14 cellular contexts compared by ENCODE assay signal in genomic region chr7:91843831-91844230, GRCh38. TPM values are rescaled to one million over a fixed set of nuclear protein-coding genes. Genes with fewer than 3 reads are reported as not detected.
DNase-seq lines count a peak whose midpoint lies in the region; ATAC-seq and TF ChIP-seq lines count a peak whose summit lies in the region.
"Had no signal": no experiment of that assay in that cellular context is flagged by ENCODE, and none has a peak within 500 bp of the region (broad histone marks: within the 10 kb centered on the region; RNA-seq: fewer than 3 reads in every experiment).

No MANE protein-coding gene starts in this region.

- no peaks in the 10 kb centered on the region for H3K27me3 Mint-ChIP-seq in MCF 10A (ENCODE audit: insufficient read depth, unreplicated experiment)
- no peaks in the 10 kb centered on the region for H3K27me3 Mint-ChIP-seq in activated T-cell treated with anti-CD3 and anti-CD28 coated beads, Interleukin-2, amount 50 U/mL, for 72 hours (ENCODE audit: low read depth)

- H3K9me3 ChIP-seq in HAP-1 = no peaks in the 10 kb centered on the region; the same call in 1 of the 2 replicates
- H3K9me3 ChIP-seq: Caco-2, sigmoid colon had no signal

- no peak for TF ChIP-seq CTCF in MCF 10A (IDR thresholded peaks at IDR 0.05; ENCODE audit: unreplicated experiment)

- H3K4me3 ChIP-seq in HAP-1 = no peak overlapping the region
- H3K4me3 ChIP-seq: sigmoid colon had no signal

- no peaks in the 10 kb centered on the region; the same call in 1 of the 2 replicates for H3K27me3 ChIP-seq in HAP-1 (ENCODE audit: low read depth)
- H3K27me3 ChIP-seq: foreskin keratinocyte, sigmoid colon had no signal

- CTCF ChIA-PET in MCF 10A (lab: Yijun Ruan, JAX) = interaction anchor here (0.6 to 6.1 kb wide), 5 partner anchors 11 to 61 kb away, joined by 3 to 48 read pairs (median 4); no protein-coding TSS in a partner anchor

- peaks cover 16% of the 10 kb centered on the region for H3K4me1 ChIP-seq in HAP-1
- H3K4me1 ChIP-seq: Caco-2 had no signal

- H3K27ac Mint-ChIP-seq in MCF 10A (ENCODE audit: low read depth, unreplicated experiment) = no peak overlapping the region
- no peak overlapping the region for H3K27ac Mint-ChIP-seq in activated T-cell treated with anti-CD3 and anti-CD28 coated beads, Interleukin-2, amount 50 U/mL, for 72 hours
- H3K27ac Mint-ChIP-seq: natural killer cell had no signal

- H3K36me3 Mint-ChIP-seq in MCF 10A (ENCODE audit: insufficient read depth, unreplicated experiment) = no peaks in the 10 kb centered on the region
- H3K36me3 Mint-ChIP-seq in activated T-cell treated with anti-CD3 and anti-CD28 coated beads, Interleukin-2, amount 50 U/mL, for 72 hours (ENCODE audit: insufficient read depth in 2 of 2) = peaks cover 0 to 2% of the 10 kb centered on the region in 2 donors
- H3K36me3 Mint-ChIP-seq: natural killer cell had no signal

- ATAC-seq in GM19043 (IDR thresholded peaks at IDR 0.05; ENCODE audit: low read depth, unreplicated experiment) (peak; percentile 83), GM21737 (IDR thresholded peaks at IDR 0.05; ENCODE audit: unreplicated experiment) (peak; percentile 83), HG03139 (IDR thresholded peaks at IDR 0.05; ENCODE audit: unreplicated experiment) (peak; percentile 71), HG03571 (IDR thresholded peaks at IDR 0.05; ENCODE audit: unreplicated experiment) (no peak)
- ATAC-seq in activated T-cell treated with anti-CD3 and anti-CD28 coated beads, Interleukin-2, amount 50 U/mL, for 72 hours (replicated peaks in 1 of 2) = no peak
- ATAC-seq: foreskin keratinocyte, natural killer cell had no signal

- no peaks in the 10 kb centered on the region for H3K4me1 Mint-ChIP-seq in MCF 10A (ENCODE audit: insufficient read depth, unreplicated experiment)
- no peaks in the 10 kb centered on the region for H3K4me1 Mint-ChIP-seq in activated T-cell treated with anti-CD3 and anti-CD28 coated beads, Interleukin-2, amount 50 U/mL, for 72 hours (ENCODE audit: low read depth)

- no peak for DNase-seq in MCF 10A (ENCODE audit: unreplicated experiment)
- no peak for DNase-seq in HAP-1 (ENCODE audit: low spot score in 2 of 2)
- no peak for DNase-seq in activated T-cell treated with anti-CD3 and anti-CD28 coated beads, Interleukin-2, amount 50 U/mL, for 72 hours
- DNase-seq: Caco-2, foreskin keratinocyte, kidney, natural killer cell, NCI-H526, Right ventricle myocardium superior, sigmoid colon had no signal

- H3K4me3 Mint-ChIP-seq in MCF 10A (ENCODE audit: unreplicated experiment) = no peak overlapping the region
- no peak overlapping the region for H3K4me3 Mint-ChIP-seq in activated T-cell treated with anti-CD3 and anti-CD28 coated beads, Interleukin-2, amount 50 U/mL, for 72 hours
- H3K4me3 Mint-ChIP-seq: natural killer cell had no signal

- peaks cover 8% of the 10 kb centered on the region for H3K9me3 Mint-ChIP-seq in MCF 10A (ENCODE audit: unreplicated experiment)
- peaks cover 0 to 5% of the 10 kb centered on the region in 2 donors for H3K9me3 Mint-ChIP-seq in activated T-cell treated with anti-CD3 and anti-CD28 coated beads, Interleukin-2, amount 50 U/mL, for 72 hours

- intact Hi-C loops in MCF 10A (cut with micrococcal nuclease) = no loop called here

- no TSS peak for BruUV-seq in MCF 10A (replicated peaks; lab: Mats Ljungman, UMichigan)

- in situ Hi-C loops in HAP-1 (cut with MboI; ENCODE audit: low sequenced_read_pairs) = no loop called here

- POLR2A ChIA-PET in MCF 10A (lab: Yijun Ruan, JAX) = interaction anchor here (0.7 to 1.4 kb wide), 2 partner anchors 8 to 14 kb away, joined by 3 to 4 read pairs; no protein-coding TSS in a partner anchor

- H3K36me3 ChIP-seq in HAP-1 (replicated peaks) = no peaks in the 10 kb centered on the region
- H3K36me3 ChIP-seq: sigmoid colon had no signal

RNA-seq across cellular contexts. Expression of gene MTERF1, which starts 36.7 kb away (rescaled TPM):
- total RNA-seq in MCF 10A (2022) = 12.9 and 17.6 TPM in 2 replicates
- 10 to 100 TPM; 15.6 to 23.4 TPM for total RNA-seq in activated T-cell treated with anti-CD3 and anti-CD28 coated beads, Interleukin-2, amount 50 U/mL, for 72 hours

Comparison
In these comparisons a context has a peak if more than half of its experiments do, and no peak if none do; other contexts are left out.
1. ATAC-seq: peak in GM19043 (single experiment), GM21737 (single experiment) and HG03139 (single experiment); none in HG03571 (single experiment) and activated T-cell treated with anti-CD3 and anti-CD28 coated beads, Interleukin-2, amount 50 U/mL, for 72 hours (0 of 2).